In the genomic region with DNA sequence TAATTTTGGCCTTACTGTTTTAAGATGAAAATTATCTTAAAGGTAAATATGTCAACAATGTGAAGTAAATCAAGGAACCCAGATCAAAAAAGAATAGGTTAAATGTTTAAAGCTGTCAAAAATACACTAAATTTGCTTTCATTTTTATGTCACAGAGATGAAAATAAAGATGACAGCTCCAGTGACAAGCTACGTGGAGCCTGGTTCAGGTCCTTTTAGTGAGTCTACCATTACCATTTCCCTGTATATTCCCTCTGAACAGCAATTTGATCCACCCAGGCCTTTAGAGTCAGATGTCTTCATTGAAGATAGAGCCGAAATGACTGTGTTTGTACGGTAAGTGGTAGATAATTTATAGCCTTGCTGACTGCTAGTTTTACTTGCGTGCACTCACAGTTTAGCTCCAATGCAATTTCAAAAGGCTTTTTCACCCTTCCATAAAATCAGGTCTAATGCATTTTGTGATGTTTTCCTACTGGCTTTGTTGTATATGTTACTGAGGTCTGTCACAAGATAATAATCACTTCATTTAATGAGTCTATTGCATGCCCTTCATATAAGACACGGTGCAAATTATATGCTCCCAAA, we compare ENCODE assay signal across 14 cellular contexts. TPM values are rescaled to one million over a fixed set of nuclear protein-coding genes. Genes with fewer than 3 reads are reported as not detected.
DNase-seq lines count a peak whose midpoint lies in the region; ATAC-seq and TF ChIP-seq lines count a peak whose summit lies in the region.
"Had no signal": no experiment of that assay in that cellular context is flagged by ENCODE, and none has a peak within 500 bp of the region (broad histone marks: within the 10 kb centered on the region; RNA-seq: fewer than 3 reads in every experiment).

No MANE protein-coding gene starts in this region.

- H3K36me3 Mint-ChIP-seq in CD4-positive, alpha-beta T cell (ENCODE audit: low read depth) = peaks cover 46% of the 10 kb centered on the region
- H3K36me3 Mint-ChIP-seq in IgD-negative memory B cell = peaks cover 4% of the 10 kb centered on the region
- H3K36me3 Mint-ChIP-seq in activated CD8-positive, alpha-beta T cell treated with anti-CD3 and anti-CD28 coated beads for 36 hours (ENCODE audit: low read depth) = peaks cover 37% of the 10 kb centered on the region

- POLR2A ChIA-PET in CD4-positive, alpha-beta T cell (lab: Charles Lee) = interaction anchor here (0.9 to 4.6 kb wide), 3 partner anchors 8 to 50 kb away, joined by 3 to 28 read pairs (median 6); no protein-coding TSS in a partner anchor
- POLR2A ChIA-PET in activated CD8-positive, alpha-beta T cell treated with anti-CD3 and anti-CD28 coated beads for 36 hours (lab: Charles Lee) = no interaction called here

- H3K27ac ChIP-seq in CD4-positive, alpha-beta T cell (ENCODE audit: low read depth, low read length) = no peak overlapping the region
- peak overlapping the region; percentile 73 to 90 for H3K27ac ChIP-seq in mucosa of rectum (ENCODE audit: low read depth in 2 of 2, low read length in 2 of 2)

- H3K4me1 ChIP-seq in mucosa of rectum (ENCODE audit: control insufficient read depth in 2 of 2, insufficient read depth in 2 of 2, low read length in 2 of 2) = peaks cover 14 to 16% of the 10 kb centered on the region in 2 donors

- CTCF ChIA-PET in CD4-positive, alpha-beta T cell (lab: Charles Lee) = interaction anchor here (1.4 kb wide), 1 partner anchor 23 kb away, joined by 3 read pairs; no protein-coding TSS in a partner anchor
- CTCF ChIA-PET in activated CD8-positive, alpha-beta T cell treated with anti-CD3 and anti-CD28 coated beads for 36 hours (lab: Charles Lee) = interaction anchor here (0.8 to 5.1 kb wide), 7 partner anchors 9 to 290 kb away, joined by 3 to 23 read pairs (median 3); no protein-coding TSS in a partner anchor

- H3K9ac ChIP-seq in mucosa of rectum (ENCODE audit: low read depth in 1 of 2, low read length in 2 of 2) = peak overlapping the region in 1 of 2 donors; percentile 96

- TF ChIP-seq CTCF in CD4-positive, alpha-beta T cell (IDR thresholded peaks at IDR 0.05) = no peak
- TF ChIP-seq CTCF in activated CD8-positive, alpha-beta T cell treated with anti-CD3 and anti-CD28 coated beads for 36 hours (IDR thresholded peaks at IDR 0.05) = no peak

- no peak for DNase-seq in CD4-positive, alpha-beta T cell
- DNase-seq in activated CD8-positive, alpha-beta T cell treated with anti-CD3 and anti-CD28 coated beads for 36 hours = no peak
- no peak for DNase-seq in activated CD4-positive, CD25-positive, alpha-beta regulatory T cell treated with anti-CD3 and anti-CD28 coated beads, Interleukin-2, amount 50 U/mL, for 72 hours
- no peak for DNase-seq in dermis blood vessel endothelial cell
- no peak for DNase-seq in NAMALWA (ENCODE audit: low spot score)
- DNase-seq: foreskin melanocyte, SW 1271 had no signal

- H3K27ac Mint-ChIP-seq in CD4-positive, alpha-beta T cell = peak overlapping the region; percentile 86
- H3K27ac Mint-ChIP-seq in IgD-negative memory B cell = peak overlapping the region; percentile 18 to 76 (median 55)
- H3K27ac Mint-ChIP-seq in activated CD8-positive, alpha-beta T cell treated with anti-CD3 and anti-CD28 coated beads for 36 hours = peak overlapping the region; percentile 50

- no peak for ATAC-seq in CD4-positive, alpha-beta T cell (ENCODE audit: poor library complexity)
- no peak for ATAC-seq in activated CD8-positive, alpha-beta T cell treated with anti-CD3 and anti-CD28 coated beads for 36 hours
- no peak for ATAC-seq in HG03159 (IDR thresholded peaks at IDR 0.05; ENCODE audit: unreplicated experiment)
- ATAC-seq: GM12878, sciatic nerve had no signal

- no peaks in the 10 kb centered on the region for H3K9me3 ChIP-seq in CD4-positive, alpha-beta T cell (ENCODE audit: control insufficient read depth, low read length)
- H3K9me3 ChIP-seq in mucosa of rectum (ENCODE audit: control insufficient read depth in 2 of 2, low read length in 2 of 2) = no peaks in the 10 kb centered on the region

- H3K9me3 Mint-ChIP-seq in CD4-positive, alpha-beta T cell = no peaks in the 10 kb centered on the region
- no peaks in the 10 kb centered on the region for H3K9me3 Mint-ChIP-seq in IgD-negative memory B cell
- H3K9me3 Mint-ChIP-seq in activated CD8-positive, alpha-beta T cell treated with anti-CD3 and anti-CD28 coated beads for 36 hours = no peaks in the 10 kb centered on the region

- H3K27me3 ChIP-seq in CD4-positive, alpha-beta T cell (ENCODE audit: control insufficient read depth, insufficient read depth, low read length) = no peaks in the 10 kb centered on the region
- no peaks in the 10 kb centered on the region for H3K27me3 ChIP-seq in mucosa of rectum (ENCODE audit: control insufficient read depth in 2 of 2, insufficient read depth in 2 of 2, low read length in 2 of 2)

- H3K36me3 ChIP-seq in mucosa of rectum (ENCODE audit: control insufficient read depth in 2 of 2, insufficient read depth in 2 of 2, low read length in 2 of 2) = peaks cover 40 to 46% of the 10 kb centered on the region in 2 donors

- peaks cover 21% of the 10 kb centered on the region for H3K4me1 Mint-ChIP-seq in CD4-positive, alpha-beta T cell (ENCODE audit: low read depth)
- peaks cover 5 to 23% (median 10%) of the 10 kb centered on the region in 3 donors for H3K4me1 Mint-ChIP-seq in IgD-negative memory B cell
- H3K4me1 Mint-ChIP-seq in activated CD8-positive, alpha-beta T cell treated with anti-CD3 and anti-CD28 coated beads for 36 hours (ENCODE audit: low read depth) = peaks cover 30% of the 10 kb centered on the region

- peak overlapping the region; percentile 32 for H3K4me3 Mint-ChIP-seq in CD4-positive, alpha-beta T cell
- H3K4me3 Mint-ChIP-seq in IgD-negative memory B cell = peak overlapping the region in 2 of 4 donors; percentile 90 to 94
- no peak overlapping the region for H3K4me3 Mint-ChIP-seq in activated CD8-positive, alpha-beta T cell treated with anti-CD3 and anti-CD28 coated beads for 36 hours

- intact Hi-C loops in CD4-positive, alpha-beta T cell (cut with DNase I, micrococcal nuclease) = loop anchor here (2.0 to 10.0 kb wide), 7 partner anchors 51 to 1181 kb away; partner anchors contain the start of gene CITED2 (in 1 of the 2)
- intact Hi-C loops in activated CD8-positive, alpha-beta T cell treated with anti-CD3 and anti-CD28 coated beads for 36 hours (cut with micrococcal nuclease) = loop anchor here (10.0 kb wide), 1 partner anchor 291 kb away; no protein-coding TSS in a partner anchor

- H3K27me3 Mint-ChIP-seq in CD4-positive, alpha-beta T cell = no peaks in the 10 kb centered on the region
- H3K27me3 Mint-ChIP-seq in IgD-negative memory B cell = no peaks in the 10 kb centered on the region
- H3K27me3 Mint-ChIP-seq in activated CD8-positive, alpha-beta T cell treated with anti-CD3 and anti-CD28 coated beads for 36 hours = no peaks in the 10 kb centered on the region

- peak overlapping the region in 1 of 2 donors; percentile 86 for H3K4me3 ChIP-seq in mucosa of rectum (ENCODE audit: low read length in 2 of 2)
- H3K4me3 ChIP-seq: lung had no signal

RNA-seq across cellular contexts. Expression of gene HEBP2, which starts 1.9 kb away (rescaled TPM):
- total RNA-seq in CD4-positive, alpha-beta T cell = 10 to 100 TPM; 31.8 to 32.9 TPM
- polyA plus RNA-seq in IgD-negative memory B cell = 58.8 TPM
- 10 to 100 TPM; 28.2 to 28.7 TPM for total RNA-seq in activated CD8-positive, alpha-beta T cell treated with anti-CD3 and anti-CD28 coated beads for 36 hours
- total RNA-seq in dermis blood vessel endothelial cell = 35.8 and 46.3 TPM in 2 replicates

RNA-seq across cellular contexts. Expression of gene SMIM28, which starts 28.2 kb away (rescaled TPM):
- not detected for total RNA-seq in CD4-positive, alpha-beta T cell
- not detected for polyA plus RNA-seq in IgD-negative memory B cell
- total RNA-seq in activated CD8-positive, alpha-beta T cell treated with anti-CD3 and anti-CD28 coated beads for 36 hours = not detected
- total RNA-seq in dermis blood vessel endothelial cell = not detected in 2 replicates
- total RNA-seq: GM12878, lung, NCI-H460, sciatic nerve had no signal
- polyA plus RNA-seq: GM12878, lung had no signal
